In the genomic region with DNA sequence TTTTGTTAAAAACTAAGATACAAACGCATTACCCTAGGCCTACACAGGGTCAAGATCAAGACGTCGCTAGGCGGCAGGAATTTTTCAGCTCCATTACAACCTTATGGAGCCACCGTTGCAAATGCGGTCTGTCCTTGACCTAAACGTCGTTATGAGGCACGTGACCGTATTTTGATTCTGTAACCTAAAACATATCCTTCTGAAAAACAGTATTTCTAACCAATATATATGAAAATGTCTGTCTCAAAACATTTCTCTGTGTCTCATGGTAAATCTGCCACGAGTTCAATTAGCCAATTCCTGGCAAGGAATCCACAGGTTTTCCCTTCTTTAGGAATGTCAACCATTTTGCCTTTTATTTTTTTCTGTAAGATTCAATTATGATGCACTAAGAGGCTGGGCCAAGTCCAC, we compare ENCODE assay signal across 8 cellular contexts. TPM values are rescaled to one million over a fixed set of nuclear protein-coding genes. Genes with fewer than 3 reads are reported as not detected.
DNase-seq lines count a peak whose midpoint lies in the region; ATAC-seq and TF ChIP-seq lines count a peak whose summit lies in the region.

No MANE protein-coding gene starts in this region.

- no peaks in the 10 kb centered on the region for H3K9me3 Mint-ChIP-seq in activated T-helper 2 cell treated with anti-CD3 and anti-CD28 coated beads, Interferon-gamma antibody, Interleukin-2, Interleukin-4, amounts not matched to agents 10 μg/mL and 5 μg/mL and 100 μg/mL, durations not matched to agents 14 hours and 24 hours and 36 hours

- H3K27me3 ChIP-seq in MG63 = no peaks in the 10 kb centered on the region
- peaks cover 0 to 10% (median 0%) of the 10 kb centered on the region in 3 donors for H3K27me3 ChIP-seq in gastrocnemius medialis

- in situ Hi-C loops in gastrocnemius medialis (cut with MboI; ENCODE audit: low sequenced_read_pairs in 4 of 4) = loop anchor here in 2 of 4 donors (10.0 to 25.0 kb wide), 4 partner anchors 116 to 936 kb away; a partner anchor contains a TSS

- no peak for TF ChIP-seq CTCF in gastrocnemius medialis (IDR thresholded peaks at IDR 0.05 in 4 of 5, conservative IDR thresholded peaks at IDR 0.05 in 1 of 5)

- ATAC-seq in gastrocnemius medialis (no peak), GM21528 (IDR thresholded peaks at IDR 0.05; ENCODE audit: low FRiP score, unreplicated experiment) (no peak)

- peak overlapping the region; percentile 90 for H3K27ac Mint-ChIP-seq in activated T-helper 2 cell treated with anti-CD3 and anti-CD28 coated beads, Interferon-gamma antibody, Interleukin-2, Interleukin-4, amounts not matched to agents 10 μg/mL and 5 μg/mL and 100 μg/mL, durations not matched to agents 14 hours and 24 hours and 36 hours

- intact Hi-C loops in activated T-helper 2 cell treated with anti-CD3 and anti-CD28 coated beads, Interferon-gamma antibody, Interleukin-2, Interleukin-4, amounts not matched to agents 10 μg/mL and 5 μg/mL and 100 μg/mL, durations not matched to agents 14 hours and 24 hours and 36 hours (cut with micrococcal nuclease) = loop anchor here (2.0 kb wide), 2 partner anchors 38 to 86 kb away; no protein-coding TSS in a partner anchor
- intact Hi-C loops in gastrocnemius medialis (cut with DNase I; ENCODE audit: low total_unique reads) = loop anchor here (2.0 to 10.0 kb wide), 4 partner anchors 81 to 184 kb away; a partner anchor contains a TSS

- H3K4me3 ChIP-seq in MG63 = peak overlapping the region; percentile 87
- peak overlapping the region; percentile 75 to 92 (median 87) for H3K4me3 ChIP-seq in gastrocnemius medialis

- peaks cover 47% of the 10 kb centered on the region for H3K36me3 ChIP-seq in MG63
- no peaks in the 10 kb centered on the region for H3K36me3 ChIP-seq in gastrocnemius medialis

- H3K27me3 Mint-ChIP-seq in activated T-helper 2 cell treated with anti-CD3 and anti-CD28 coated beads, Interferon-gamma antibody, Interleukin-2, Interleukin-4, amounts not matched to agents 10 μg/mL and 5 μg/mL and 100 μg/mL, durations not matched to agents 14 hours and 24 hours and 36 hours (ENCODE audit: low read depth) = no peaks in the 10 kb centered on the region

- DNase-seq in NOMO-1 (lab: John Stamatoyannopoulos, UW; ENCODE audit: unreplicated experiment in 2 of 2) = peak; percentile 9 to 45
- no peak for DNase-seq in NOMO-1 treated with dmso at 0.1 percent for 144 hours (lab: John Stamatoyannopoulos, UW; ENCODE audit: unreplicated experiment)
- DNase-seq in MG63 = peak; percentile 26
- DNase-seq in activated T-helper 2 cell treated with anti-CD3 and anti-CD28 coated beads, Interferon-gamma antibody, Interleukin-2, Interleukin-4, amounts not matched to agents 10 μg/mL and 5 μg/mL and 100 μg/mL, durations not matched to agents 14 hours and 24 hours and 36 hours (ENCODE audit: low spot score) = no peak
- peak; percentile 21 for DNase-seq in hepatic stellate cell (ENCODE audit: low spot score)
- DNase-seq in gastrocnemius medialis = no peak
- DNase-seq in islet precursor cell = no peak

- peak overlapping the region; percentile 94 to 98 (median 96) for H3K27ac ChIP-seq in gastrocnemius medialis

- peak overlapping the region; percentile 94 for H3K4me3 Mint-ChIP-seq in activated T-helper 2 cell treated with anti-CD3 and anti-CD28 coated beads, Interferon-gamma antibody, Interleukin-2, Interleukin-4, amounts not matched to agents 10 μg/mL and 5 μg/mL and 100 μg/mL, durations not matched to agents 14 hours and 24 hours and 36 hours (ENCODE audit: low read depth)

- H3K4me1 ChIP-seq in gastrocnemius medialis = peaks cover 14 to 21% of the 10 kb centered on the region in 2 donors

- H3K4me1 Mint-ChIP-seq in activated T-helper 2 cell treated with anti-CD3 and anti-CD28 coated beads, Interferon-gamma antibody, Interleukin-2, Interleukin-4, amounts not matched to agents 10 μg/mL and 5 μg/mL and 100 μg/mL, durations not matched to agents 14 hours and 24 hours and 36 hours (ENCODE audit: low read depth) = peaks cover 51% of the 10 kb centered on the region

- peaks cover 18% of the 10 kb centered on the region for H3K9me3 ChIP-seq in MG63
- no peaks in the 10 kb centered on the region for H3K9me3 ChIP-seq in gastrocnemius medialis

- peaks cover 29% of the 10 kb centered on the region for H3K36me3 Mint-ChIP-seq in activated T-helper 2 cell treated with anti-CD3 and anti-CD28 coated beads, Interferon-gamma antibody, Interleukin-2, Interleukin-4, amounts not matched to agents 10 μg/mL and 5 μg/mL and 100 μg/mL, durations not matched to agents 14 hours and 24 hours and 36 hours (ENCODE audit: low read depth)

- TF ChIP-seq POLR2A in gastrocnemius medialis (IDR thresholded peaks at IDR 0.05) = no peak

RNA-seq across cellular contexts. Expression of a gene that starts 1.7 kb away (rescaled TPM):
- 304 and 433 TPM in 2 replicates for total RNA-seq in MG63 (2014; rRNA removed; shearing (Covaris generic); ENCODE audit: low replicate concordance)
- 91.2 and 93.3 TPM in 2 replicates for total RNA-seq in activated T-helper 2 cell treated with anti-CD3 and anti-CD28 coated beads, Interferon-gamma antibody, Interleukin-2, Interleukin-4, amounts not matched to agents 10 μg/mL and 5 μg/mL and 100 μg/mL, durations not matched to agents 14 hours and 24 hours and 36 hours
- 100 to 1,000 TPM; 183 to 259 (median 244) TPM for total RNA-seq in gastrocnemius medialis

Comparison
In these comparisons a context has a peak if more than half of its experiments do, and no peak if none do; other contexts are left out.
1. DNase-seq: peak in NOMO-1 (2 of 2), MG63 (single experiment) and hepatic stellate cell (single experiment); none in NOMO-1 treated with dmso at 0.1 percent for 144 hours (single experiment), activated T-helper 2 cell treated with anti-CD3 and anti-CD28 coated beads, Interferon-gamma antibody, Interleukin-2, Interleukin-4, amounts not matched to agents 10 μg/mL and 5 μg/mL and 100 μg/mL, durations not matched to agents 14 hours and 24 hours and 36 hours (single experiment), gastrocnemius medialis (0 of 2) and islet precursor cell (single experiment).